ENCODE assay signal across 17 cellular contexts in genomic region chr6:100462990-100463684, GRCh38. TPM values are rescaled to one million over a fixed set of nuclear protein-coding genes. Genes with fewer than 3 reads are reported as not detected.
DNase-seq lines count a peak whose midpoint lies in the region; ATAC-seq and TF ChIP-seq lines count a peak whose summit lies in the region.
"Had no signal": no experiment of that assay in that cellular context is flagged by ENCODE, and none has a peak within 500 bp of the region (broad histone marks: within the 10 kb centered on the region; RNA-seq: fewer than 3 reads in every experiment).

No MANE protein-coding gene starts in this region.

- DNase-seq in ACHN (peak; percentile 6), BJ (ENCODE audit: low read depth) (no peak), SJCRH30 (peak in 1 of 2 experiments; percentile 31), left kidney (ENCODE audit: low read depth, low spot score) (peak; percentile 29), DMS 273 (lab: John Stamatoyannopoulos, UW; ENCODE audit: unreplicated experiment) (no peak), foreskin keratinocyte (no peak), Calu3 (no peak), aorta (no peak)
- DNase-seq: activated T-cell treated with anti-CD3 and anti-CD28 coated beads, Interleukin-2, amount 50 U/mL, for 1 hour; CD8-positive, alpha-beta T cell; effector CD8-positive, alpha-beta T cell; IMR-90; left ventricle myocardium inferior; NCI-H1436 treated with DMSO at 0.1 percent for 48 hours; SIG-M5; tibial artery had no signal

- no peaks in the 10 kb centered on the region for H3K9me3 Mint-ChIP-seq in Calu3 (ENCODE audit: low read depth, unreplicated experiment)

- peak overlapping the region; percentile 21; the same call in 1 of the 2 replicates for H3K27ac ChIP-seq in SJCRH30
- no peak overlapping the region for H3K27ac ChIP-seq in foreskin keratinocyte
- no peak overlapping the region for H3K27ac ChIP-seq in aorta (ENCODE audit: low read depth in 1 of 2, low read length in 2 of 2)
- H3K27ac ChIP-seq: left ventricle myocardium inferior, tibial artery had no signal

- peak overlapping the region; percentile 74 for H3K4me3 ChIP-seq in BJ (ENCODE audit: low read depth, low read length)
- peak overlapping the region; percentile 63 for H3K4me3 ChIP-seq in SJCRH30
- no peak overlapping the region for H3K4me3 ChIP-seq in aorta (ENCODE audit: low read length in 2 of 2)
- H3K4me3 ChIP-seq: left ventricle myocardium inferior, tibial artery had no signal

- H3K27me3 Mint-ChIP-seq in Calu3 (ENCODE audit: unreplicated experiment), result no peaks in the 10 kb centered on the region

- POLR2A ChIA-PET in BJ (lab: Charles Lee), result interaction anchor here (0.8 kb wide), 1 partner anchor 200 kb away, joined by 5 read pairs; no protein-coding TSS in a partner anchor

- CTCF ChIA-PET in BJ (lab: Yijun Ruan, JAX) (interaction anchor here (0.5 to 11.7 kb wide), 5 partner anchors 15 to 461 kb away, joined by 3 to 161 read pairs (median 16); no protein-coding TSS in a partner anchor), Calu3 (lab: Charles Lee) (no interaction called here)

- BruUV-seq in Calu3 (replicated peaks; lab: Mats Ljungman, UMichigan), result no TSS peak

- H3K36me3 ChIP-seq in BJ (ENCODE audit: control insufficient read depth, insufficient read depth, low read length) (peaks cover 8% of the 10 kb centered on the region), SJCRH30 (no peaks in the 10 kb centered on the region), aorta (ENCODE audit: control insufficient read depth in 1 of 2, insufficient read depth in 2 of 2, low read length in 1 of 2) (no peaks in the 10 kb centered on the region)
- H3K36me3 ChIP-seq: left ventricle myocardium inferior, tibial artery had no signal

- H3K4me1 Mint-ChIP-seq in Calu3 (ENCODE audit: low read depth, unreplicated experiment), result peaks cover 8% of the 10 kb centered on the region

- peaks cover 10% of the 10 kb centered on the region for H3K36me3 Mint-ChIP-seq in Calu3 (ENCODE audit: insufficient read depth, unreplicated experiment)
- H3K36me3 Mint-ChIP-seq: CD8-positive, alpha-beta T cell had no signal

- no peaks in the 10 kb centered on the region for H3K9me3 ChIP-seq in SJCRH30 (replicated peaks)
- H3K9me3 ChIP-seq in aorta (ENCODE audit: control insufficient read depth, low read length), result no peaks in the 10 kb centered on the region
- H3K9me3 ChIP-seq: left ventricle myocardium inferior, tibial artery had no signal

- ATAC-seq in foreskin keratinocyte (no peak), aorta (ENCODE audit: low FRiP score) (no peak)
- ATAC-seq: CD8-positive, alpha-beta T cell had no signal

- H3K27me3 ChIP-seq in BJ (ENCODE audit: control insufficient read depth, insufficient read depth, low read length) (no peaks in the 10 kb centered on the region), SJCRH30 (no peaks in the 10 kb centered on the region), foreskin keratinocyte (peaks cover 100% of the 10 kb centered on the region), aorta (ENCODE audit: control insufficient read depth in 1 of 2, insufficient read depth in 2 of 2, low read length in 1 of 2) (no peaks in the 10 kb centered on the region)

- no peak overlapping the region for H3K27ac Mint-ChIP-seq in Calu3 (ENCODE audit: unreplicated experiment)
- H3K27ac Mint-ChIP-seq: CD8-positive, alpha-beta T cell had no signal

- H3K4me3 Mint-ChIP-seq in Calu3 (ENCODE audit: low read depth, unreplicated experiment), result no peak overlapping the region
- H3K4me3 Mint-ChIP-seq: CD8-positive, alpha-beta T cell had no signal

- in situ Hi-C loops in ACHN (cut with HindIII; ENCODE audit: low pct_ligation_motif_present, low pct_unique_long_range_greater_than_20kb, low sequenced_read_pairs), result loop anchor here (25.0 kb wide), 1 partner anchor 351 kb away; no protein-coding TSS in a partner anchor

- intact Hi-C loops in Calu3 (cut with micrococcal nuclease; ENCODE audit: unreplicated experiment), result no loop called here
- intact Hi-C loops in aorta (cut with DNase I), result no loop called here

- WGBS in aorta, 2 donors, result 25 to 28% methylated on average over 13 of the region's 13 CpGs

- TF ChIP-seq CTCF in BJ (IDR thresholded peaks at IDR 0.05; ENCODE audit: insufficient read depth, low read depth, low read length) (no peak), foreskin keratinocyte (conservative IDR thresholded peaks at IDR 0.05) (no peak), Calu3 (IDR thresholded peaks at IDR 0.05; ENCODE audit: unreplicated experiment) (no peak)

- H3K4me1 ChIP-seq in SJCRH30 (peaks cover 6% of the 10 kb centered on the region; the same call in 1 of the 2 replicates), foreskin keratinocyte (no peaks in the 10 kb centered on the region), aorta (ENCODE audit: control insufficient read depth in 1 of 2, insufficient read depth in 2 of 2, low read length in 2 of 2) (no peaks in the 10 kb centered on the region)

RNA-seq across cellular contexts. Expression of gene SIM1, which starts 1.6 kb away (rescaled TPM):
- polyA plus RNA-seq in BJ (2011; rRNA removed) (27.1 and 32.9 TPM in 2 replicates), foreskin keratinocyte (not detected in 2 replicates), aorta (not detected)
- 83.2 and 105 TPM in 2 replicates for polyA minus RNA-seq in BJ (2011; rRNA and poly(A)+ RNA removed)
- total RNA-seq in SJCRH30 (2014; rRNA removed; shearing (Covaris generic)), result 0.99 and 1.2 TPM in 2 replicates
- total RNA-seq in foreskin keratinocyte (not detected in 2 replicates), Calu3 (2022) (not detected in 2 replicates), aorta (under 1 TPM in 1 of 2 donors, not detected in 1; 0.10 TPM)
- total RNA-seq: CD8-positive, alpha-beta T cell; glomerular endothelial cell; IMR-90; left ventricle myocardium inferior had no signal
- polyA plus RNA-seq: IMR-90 had no signal

Comparison
In these comparisons a context has a peak if more than half of its experiments do, and no peak if none do; other contexts are left out.
1. DNase-seq: peak in ACHN (single experiment) and left kidney (single experiment); none in BJ (single experiment), DMS 273 (single experiment), foreskin keratinocyte (0 of 2), Calu3 (single experiment) and aorta (0 of 2).
2. H3K4me3 ChIP-seq: peak in BJ (single experiment) and SJCRH30 (single experiment); none in aorta (0 of 2).